In genomic region chr6:35396991-35397390, GRCh38 we compare ENCODE assay signal across 13 cellular contexts. TPM values are rescaled to one million over a fixed set of nuclear protein-coding genes. Genes with fewer than 3 reads are reported as not detected.
DNase-seq lines count a peak whose midpoint lies in the region; ATAC-seq, FAIRE-seq and TF ChIP-seq lines count a peak whose summit lies in the region.
"Had no signal": no experiment of that assay in that cellular context is flagged by ENCODE, and none has a peak within 500 bp of the region (broad histone marks: within the 10 kb centered on the region; RNA-seq: fewer than 3 reads in every experiment).

No MANE protein-coding gene starts in this region.

- peak overlapping the region; percentile 73 for H3K27ac Mint-ChIP-seq in activated CD4-positive, alpha-beta T cell treated with anti-CD3 and anti-CD28 coated beads, Interleukin-2, amount 10 ng/mL, durations not matched to agents 7 days and 5 days

- no peaks in the 10 kb centered on the region for H3K27me3 Mint-ChIP-seq in activated CD4-positive, alpha-beta T cell treated with anti-CD3 and anti-CD28 coated beads, Interleukin-2, amount 10 ng/mL, durations not matched to agents 7 days and 5 days

- CTCF ChIA-PET in activated CD4-positive, alpha-beta T cell treated with anti-CD3 and anti-CD28 coated beads, Interleukin-2, amount 10 ng/mL, durations not matched to agents 7 days and 5 days (lab: Charles Lee), result interaction anchor here (1.3 kb wide), 1 partner anchor 55 kb away, joined by 3 read pairs; no protein-coding TSS in a partner anchor

- no peaks in the 10 kb centered on the region for H3K9me3 Mint-ChIP-seq in activated CD4-positive, alpha-beta T cell treated with anti-CD3 and anti-CD28 coated beads, Interleukin-2, amount 10 ng/mL, durations not matched to agents 7 days and 5 days

- no peak for ATAC-seq in GM19395 (IDR thresholded peaks at IDR 0.05; ENCODE audit: unreplicated experiment)
- ATAC-seq: psoas muscle had no signal

- no peak overlapping the region for H3K27ac ChIP-seq in small intestine (ENCODE audit: low read depth in 1 of 2, low read length in 1 of 2)
- H3K27ac ChIP-seq: psoas muscle had no signal

- POLR2A ChIA-PET in activated CD4-positive, alpha-beta T cell treated with anti-CD3 and anti-CD28 coated beads, Interleukin-2, amount 10 ng/mL, durations not matched to agents 7 days and 5 days (lab: Charles Lee), result no interaction called here

- H3K36me3 Mint-ChIP-seq in activated CD4-positive, alpha-beta T cell treated with anti-CD3 and anti-CD28 coated beads, Interleukin-2, amount 10 ng/mL, durations not matched to agents 7 days and 5 days (ENCODE audit: low read depth), result peaks cover 12% of the 10 kb centered on the region

- peaks cover 45% of the 10 kb centered on the region for H3K4me1 Mint-ChIP-seq in activated CD4-positive, alpha-beta T cell treated with anti-CD3 and anti-CD28 coated beads, Interleukin-2, amount 10 ng/mL, durations not matched to agents 7 days and 5 days

- WGBS in small intestine, 3 donors, result 44 to 73% (median 59%) methylated on average over 5 of the region's 5 CpGs

- H3K4me3 ChIP-seq in bronchial epithelial cell (ENCODE audit: low read depth, low read length), result no peak overlapping the region
- no peak overlapping the region for H3K4me3 ChIP-seq in small intestine (ENCODE audit: low read depth in 1 of 2, low read length in 2 of 2)
- H3K4me3 ChIP-seq: psoas muscle had no signal

- no peak for DNase-seq in activated CD4-positive, alpha-beta T cell treated with anti-CD3 and anti-CD28 coated beads, Interleukin-2, amount 10 ng/mL, durations not matched to agents 7 days and 5 days
- no peak for DNase-seq in activated CD4-positive, alpha-beta T cell treated with anti-CD3 and anti-CD28 coated beads for 48 hours
- DNase-seq in NCI-H226, result peak; percentile 16
- peak; percentile 96 for DNase-seq in bronchial epithelial cell (ENCODE audit: low read depth)
- DNase-seq in small intestine, result peak; percentile 75
- no peak for DNase-seq in NCI-H1105 treated with DMSO at 0.1 percent for 48 hours (lab: John Stamatoyannopoulos, UW)
- no peak for DNase-seq in ecto neural progenitor cell (ENCODE audit: low spot score)
- DNase-seq: 8988T; central memory CD4-positive, alpha-beta T cell; kidney; NCI-H2081 treated with DMSO at 0.1 percent for 48 hours; psoas muscle had no signal

- H3K4me1 ChIP-seq in small intestine (ENCODE audit: control insufficient read depth in 2 of 2, insufficient read depth in 1 of 2, low read depth in 1 of 2, low read length in 1 of 2), result peaks cover 3 to 24% of the 10 kb centered on the region in 2 donors

- no peak for TF ChIP-seq CTCF in bronchial epithelial cell (IDR thresholded peaks at IDR 0.05; ENCODE audit: insufficient read depth, low read length, severe bottlenecking)

- no peaks in the 10 kb centered on the region for H3K9me3 ChIP-seq in small intestine (ENCODE audit: control insufficient read depth, low read depth)
- H3K9me3 ChIP-seq: psoas muscle had no signal

- H3K36me3 ChIP-seq in bronchial epithelial cell (ENCODE audit: control insufficient read depth, insufficient read depth, low read length), result peaks cover 3% of the 10 kb centered on the region
- no peaks in the 10 kb centered on the region for H3K36me3 ChIP-seq in small intestine (ENCODE audit: control insufficient read depth in 2 of 2, insufficient read depth in 2 of 2, low read length in 2 of 2)

- no peak for FAIRE-seq in bronchial epithelial cell (lab: Jason Lieb, UNC)
- no peak for FAIRE-seq in small intestine (lab: Jason Lieb, UNC)
- FAIRE-seq: kidney had no signal

- H3K4me3 Mint-ChIP-seq in activated CD4-positive, alpha-beta T cell treated with anti-CD3 and anti-CD28 coated beads, Interleukin-2, amount 10 ng/mL, durations not matched to agents 7 days and 5 days, result no peak overlapping the region

- H3K27me3 ChIP-seq in bronchial epithelial cell (ENCODE audit: control insufficient read depth, insufficient read depth, low read length), result no peaks in the 10 kb centered on the region
- H3K27me3 ChIP-seq in small intestine (ENCODE audit: control insufficient read depth in 2 of 2, insufficient read depth in 2 of 2, low read length in 2 of 2), result no peaks in the 10 kb centered on the region

RNA-seq across cellular contexts. Expression of gene PPARD, which starts 54.6 kb away (rescaled TPM):
- total RNA-seq in activated CD4-positive, alpha-beta T cell treated with anti-CD3 and anti-CD28 coated beads, Interleukin-2, amount 10 ng/mL, durations not matched to agents 7 days and 5 days, result 10 to 100 TPM; 24.4 to 25.8 TPM
- 10.3 and 16.9 TPM in 2 replicates for total RNA-seq in bronchial epithelial cell
- polyA plus RNA-seq in small intestine, result 10 to 100 TPM in 2 of 3 donors, 1 to 10 TPM in 1; 7.8 to 14.7 (median 13.0) TPM

RNA-seq across cellular contexts. Expression of gene FANCE, which starts 55.1 kb away (rescaled TPM):
- total RNA-seq in activated CD4-positive, alpha-beta T cell treated with anti-CD3 and anti-CD28 coated beads, Interleukin-2, amount 10 ng/mL, durations not matched to agents 7 days and 5 days, result 10 to 100 TPM; 11.7 to 13.0 TPM
- 41.5 and 46.3 TPM in 2 replicates for total RNA-seq in bronchial epithelial cell
- polyA plus RNA-seq in small intestine, result 1 to 10 TPM; 1.6 to 4.6 (median 1.6) TPM

Comparison
In these comparisons a context has a peak if more than half of its experiments do, and no peak if none do; other contexts are left out.
1. DNase-seq: peak in NCI-H226 (single experiment), bronchial epithelial cell (single experiment) and small intestine (single experiment); none in activated CD4-positive, alpha-beta T cell treated with anti-CD3 and anti-CD28 coated beads, Interleukin-2, amount 10 ng/mL, durations not matched to agents 7 days and 5 days (single experiment), activated CD4-positive, alpha-beta T cell treated with anti-CD3 and anti-CD28 coated beads for 48 hours (single experiment), NCI-H1105 treated with DMSO at 0.1 percent for 48 hours (single experiment) and ecto neural progenitor cell (single experiment).